In the genomic region with DNA sequence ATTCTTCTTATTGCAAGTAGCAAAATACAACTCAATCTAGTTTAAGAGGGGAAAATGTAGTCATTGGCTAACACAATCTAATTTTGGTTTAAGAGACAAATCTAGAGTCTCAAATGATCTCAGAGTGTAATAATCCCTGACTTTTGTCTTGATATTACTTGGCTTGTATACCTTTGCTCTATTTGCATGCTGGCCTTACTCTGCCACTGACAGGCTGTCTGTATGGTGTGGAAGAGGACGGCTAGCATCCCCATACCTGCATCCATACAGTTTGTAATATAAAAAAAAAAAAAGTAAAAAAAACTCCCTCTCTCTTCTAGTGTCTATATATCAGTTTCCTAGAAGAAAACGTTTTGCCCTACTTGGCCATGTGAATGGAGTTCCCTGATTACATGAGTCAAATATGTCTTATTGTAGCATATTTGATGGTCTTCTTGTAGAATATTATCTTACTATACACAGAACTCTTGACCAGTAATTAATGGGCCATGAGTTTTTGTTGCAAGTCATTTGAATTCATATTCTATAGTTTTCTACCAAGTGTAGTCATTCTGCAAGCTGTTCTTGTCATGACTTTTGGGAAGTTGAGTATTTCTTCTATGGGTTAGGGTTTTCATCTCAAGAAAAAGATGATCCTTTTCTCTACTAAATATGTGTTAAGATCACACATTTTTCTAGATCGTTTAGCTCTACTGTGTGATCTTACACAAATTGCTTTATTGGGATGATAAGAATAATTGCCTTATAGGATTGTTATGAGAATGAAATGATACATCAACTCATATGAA, we compare ENCODE assay signal across 13 cellular contexts. TPM values are rescaled to one million over a fixed set of nuclear protein-coding genes. Genes with fewer than 3 reads are reported as not detected.
DNase-seq lines count a peak whose midpoint lies in the region; ATAC-seq and TF ChIP-seq lines count a peak whose summit lies in the region.
"Had no signal": no experiment of that assay in that cellular context is flagged by ENCODE, and none has a peak within 500 bp of the region (broad histone marks: within the 10 kb centered on the region; RNA-seq: fewer than 3 reads in every experiment).

No MANE protein-coding gene starts in this region.

- peaks cover 3% of the 10 kb centered on the region for H3K36me3 Mint-ChIP-seq in IgD-negative memory B cell
- peaks cover 69% of the 10 kb centered on the region for H3K36me3 Mint-ChIP-seq in stimulated activated naive CD8-positive, alpha-beta T cell treated with anti-CD3 and anti-CD28 coated beads, Interleukin-15, Interleukin-2, amounts not matched to agents 100 ng/mL and 50 ng/mL, for 24 hours (ENCODE audit: low read depth)

- peaks cover 66 to 70% (median 67%) of the 10 kb centered on the region in 3 donors for H3K4me1 Mint-ChIP-seq in IgD-negative memory B cell
- H3K4me1 Mint-ChIP-seq in stimulated activated naive CD8-positive, alpha-beta T cell treated with anti-CD3 and anti-CD28 coated beads, Interleukin-15, Interleukin-2, amounts not matched to agents 100 ng/mL and 50 ng/mL, for 24 hours (ENCODE audit: low read depth) = peaks cover 91% of the 10 kb centered on the region

- peak in 1 of 2 donors; percentile 61 for DNase-seq in cardiac muscle cell (ENCODE audit: low read depth in 1 of 2, low spot score in 1 of 2)
- DNase-seq in cardiac septum (ENCODE audit: low spot score) = no peak
- no peak for DNase-seq in epithelial cell of proximal tubule (ENCODE audit: low read depth)
- DNase-seq in GM20000 (ENCODE audit: low spot score) = no peak
- no peak for DNase-seq in NCI-H226
- DNase-seq: activated CD8-positive, alpha-beta memory T cell treated with anti-CD3 and anti-CD28 coated beads, Interleukin-2, amount 50 U/mL, for 48 hours; dermis blood vessel endothelial cell; mammary epithelial cell had no signal

- H3K9me3 Mint-ChIP-seq in IgD-negative memory B cell = peaks cover 0 to 2% (median under 1%) of the 10 kb centered on the region in 3 donors
- H3K9me3 Mint-ChIP-seq in stimulated activated naive CD8-positive, alpha-beta T cell treated with anti-CD3 and anti-CD28 coated beads, Interleukin-15, Interleukin-2, amounts not matched to agents 100 ng/mL and 50 ng/mL, for 24 hours = no peaks in the 10 kb centered on the region

- peaks cover 47% of the 10 kb centered on the region for H3K4me1 ChIP-seq in cardiac muscle cell (ENCODE audit: low read depth)

- TF ChIP-seq CTCF in cardiac muscle cell (IDR thresholded peaks at IDR 0.05; ENCODE audit: low read depth, low read length) = no peak
- TF ChIP-seq CTCF in epithelial cell of proximal tubule (conservative IDR thresholded peaks at IDR 0.05; ENCODE audit: low read depth, low read length) = no peak
- TF ChIP-seq CTCF in GM20000 (IDR thresholded peaks at IDR 0.05; ENCODE audit: extremely low read depth, missing control alignments) = no peak

- no peak for ATAC-seq in HG03565 (IDR thresholded peaks at IDR 0.05; ENCODE audit: unreplicated experiment)

- H3K36me3 ChIP-seq in cardiac muscle cell = no peaks in the 10 kb centered on the region
- H3K36me3 ChIP-seq: right atrium auricular region had no signal

- no peaks in the 10 kb centered on the region for H3K27me3 ChIP-seq in cardiac muscle cell
- H3K27me3 ChIP-seq: hepatocyte, right atrium auricular region had no signal

- intact Hi-C loops in cardiac septum (cut with DNase I) = no loop called here

- H3K9me3 ChIP-seq in cardiac muscle cell (ENCODE audit: low read depth) = no peaks in the 10 kb centered on the region
- H3K9me3 ChIP-seq: right atrium auricular region had no signal

- H3K4me3 ChIP-seq in cardiac muscle cell (no peak overlapping the region), epithelial cell of proximal tubule (ENCODE audit: low read depth, low read length) (peak overlapping the region; percentile 90)
- H3K4me3 ChIP-seq: hepatocyte, right atrium auricular region had no signal

- H3K27me3 Mint-ChIP-seq in IgD-negative memory B cell = no peaks in the 10 kb centered on the region
- H3K27me3 Mint-ChIP-seq in stimulated activated naive CD8-positive, alpha-beta T cell treated with anti-CD3 and anti-CD28 coated beads, Interleukin-15, Interleukin-2, amounts not matched to agents 100 ng/mL and 50 ng/mL, for 24 hours = no peaks in the 10 kb centered on the region

- H3K27ac ChIP-seq in cardiac muscle cell = peak overlapping the region; percentile 70
- H3K27ac ChIP-seq: hepatocyte had no signal

- peak overlapping the region in 3 of 4 donors; percentile 49 to 83 (median 51) for H3K4me3 Mint-ChIP-seq in IgD-negative memory B cell
- peak overlapping the region; percentile 53 for H3K4me3 Mint-ChIP-seq in stimulated activated naive CD8-positive, alpha-beta T cell treated with anti-CD3 and anti-CD28 coated beads, Interleukin-15, Interleukin-2, amounts not matched to agents 100 ng/mL and 50 ng/mL, for 24 hours

- peak overlapping the region; percentile 35 to 53 (median 46) for H3K27ac Mint-ChIP-seq in IgD-negative memory B cell
- H3K27ac Mint-ChIP-seq in stimulated activated naive CD8-positive, alpha-beta T cell treated with anti-CD3 and anti-CD28 coated beads, Interleukin-15, Interleukin-2, amounts not matched to agents 100 ng/mL and 50 ng/mL, for 24 hours = peak overlapping the region; percentile 49

RNA-seq across cellular contexts. Expression of gene HIF1A, which starts 8.2 kb away (rescaled TPM):
- total RNA-seq in cardiac muscle cell = 107 and 108 TPM in 2 replicates
- 119 and 166 TPM in 2 replicates for polyA plus RNA-seq in cardiac muscle cell
- total RNA-seq in cardiac septum = 73.2 TPM
- polyA plus RNA-seq in IgD-negative memory B cell = 88.0 TPM
- total RNA-seq in epithelial cell of proximal tubule = 268 and 338 TPM in 2 replicates

RNA-seq across cellular contexts. Expression of gene SNAPC1, which starts 58.7 kb away (rescaled TPM):
- 12.9 and 13.0 TPM in 2 replicates for total RNA-seq in cardiac muscle cell
- 17.3 and 23.8 TPM in 2 replicates for polyA plus RNA-seq in cardiac muscle cell
- total RNA-seq in cardiac septum = 5.0 TPM
- 5.2 TPM for polyA plus RNA-seq in IgD-negative memory B cell
- 26.4 and 30.6 TPM in 2 replicates for total RNA-seq in epithelial cell of proximal tubule
